In the genomic region with DNA sequence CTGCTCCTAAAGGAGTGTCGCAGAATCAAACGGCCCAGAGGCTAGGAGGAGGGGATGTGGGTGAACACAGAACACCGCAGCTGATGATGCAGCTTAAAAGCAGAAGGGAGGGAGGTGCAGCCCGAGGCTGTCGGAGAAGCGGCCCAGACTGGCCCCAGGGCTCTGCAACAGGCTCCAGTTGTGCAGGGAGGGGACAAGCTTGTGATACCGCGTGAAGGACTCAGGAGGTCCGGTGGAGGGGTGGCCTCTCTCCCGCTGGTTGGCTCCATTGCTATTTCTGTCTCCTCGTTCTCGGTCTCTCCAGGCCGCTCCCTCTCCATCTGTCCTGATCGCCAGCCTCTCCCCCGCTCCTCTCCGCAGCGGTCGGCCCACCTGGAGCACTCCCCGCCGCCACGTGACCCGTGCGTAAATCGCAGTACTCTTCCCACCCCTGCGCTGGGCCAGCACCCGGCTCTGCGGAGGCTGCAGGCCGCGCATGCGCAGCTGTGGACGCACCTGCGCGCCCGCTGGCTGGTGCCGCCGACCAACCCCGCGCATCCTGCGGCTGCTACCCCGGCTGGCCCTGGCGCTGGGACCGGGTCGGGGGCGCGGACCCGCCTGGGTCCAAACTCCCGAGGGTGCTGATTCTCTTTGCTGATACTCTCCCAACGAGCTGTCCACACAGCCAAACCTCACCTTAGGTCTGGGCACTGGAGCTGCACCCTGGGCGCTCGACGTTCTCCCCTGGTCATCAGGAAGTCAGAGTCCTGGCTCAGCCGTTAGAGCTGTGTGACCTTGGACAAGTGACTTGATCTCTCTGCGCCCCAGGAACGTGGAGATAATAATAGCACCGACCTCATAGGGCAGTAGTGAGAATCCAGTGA, we compare ENCODE assay signal across 8 cellular contexts. TPM values are rescaled to one million over a fixed set of nuclear protein-coding genes. Genes with fewer than 3 reads are reported as not detected.
DNase-seq lines count a peak whose midpoint lies in the region; ATAC-seq and TF ChIP-seq lines count a peak whose summit lies in the region.

No MANE protein-coding gene starts in this region.

- H3K9me2 ChIP-seq in hepatocyte (replicated peaks; ENCODE audit: insufficient read depth) = no peaks in the 10 kb centered on the region

- H3K36me3 ChIP-seq in hepatocyte (replicated peaks; ENCODE audit: insufficient read depth, low read depth) = no peaks in the 10 kb centered on the region

- H3K27ac ChIP-seq in hepatocyte = peak overlapping the region; percentile 14

- H3K27ac Mint-ChIP-seq in T-helper 17 cell = peak overlapping the region; percentile 45

- peak overlapping the region; percentile 18 for H3K4me3 ChIP-seq in hepatocyte

- H3K36me3 Mint-ChIP-seq in T-helper 17 cell (ENCODE audit: low read depth) = peaks cover 3% of the 10 kb centered on the region

- H3K4me1 ChIP-seq in hepatocyte (ENCODE audit: insufficient read depth) = peaks cover 22% of the 10 kb centered on the region

- H3K9me3 ChIP-seq in T-helper 17 cell (ENCODE audit: control insufficient read depth, low read length, poor library complexity, severe bottlenecking) (no peaks in the 10 kb centered on the region), hepatocyte (ENCODE audit: low read depth) (no peaks in the 10 kb centered on the region)

- H3K4me1 Mint-ChIP-seq in T-helper 17 cell = peaks cover 28% of the 10 kb centered on the region

- TF ChIP-seq POLR2A in GM18505 (IDR thresholded peaks at IDR 0.05; ENCODE audit: borderline replicate concordance, extremely low read depth, insufficient read depth, insufficient read length) = no peak

- no peaks in the 10 kb centered on the region for H3K79me2 ChIP-seq in hepatocyte

- H2AFZ ChIP-seq in hepatocyte = peak overlapping the region; percentile 44

- TF ChIP-seq CTCF in hepatocyte (IDR thresholded peaks at IDR 0.05; ENCODE audit: poor library complexity) = no peak

- H3K4me2 ChIP-seq in hepatocyte = peak overlapping the region; percentile 92

- H3K27me3 Mint-ChIP-seq in T-helper 17 cell = peaks cover 11% of the 10 kb centered on the region

- no peaks in the 10 kb centered on the region for H4K20me1 ChIP-seq in hepatocyte (ENCODE audit: insufficient read depth, poor library complexity, severe bottlenecking)

- DNase-seq in GF-D8 (lab: John Stamatoyannopoulos, UW) (peak; percentile 21), NCI-H1694 (lab: John Stamatoyannopoulos, UW) (peak; percentile 75), T-helper 17 cell (peak; percentile 67 to 74 (median 73)), anterior cingulate cortex (lab: John Stamatoyannopoulos, UW) (peak in 57 of 58 donors; percentile 35 to 88 (median 73)), hepatocyte (ENCODE audit: low spot score) (peak; percentile 92), renal cortical epithelial cell (ENCODE audit: low read depth) (peak; percentile 23)

- WGBS in hepatocyte (ENCODE audit: low lambda C conversion rate, missing lambda C conversion rate) = 2% methylated on average over 53 of the region's 55 CpGs

- peak; percentile 66 for ATAC-seq in T-helper 17 cell
- no peak for ATAC-seq in GM18505 (IDR thresholded peaks at IDR 0.05; ENCODE audit: unreplicated experiment)
- ATAC-seq in GM18909 (IDR thresholded peaks at IDR 0.05; ENCODE audit: poor library complexity, unreplicated experiment) = no peak

- H3K27me3 ChIP-seq in hepatocyte = peaks cover 16% of the 10 kb centered on the region

- peak overlapping the region; percentile 89 for H3K4me3 Mint-ChIP-seq in T-helper 17 cell

RNA-seq across cellular contexts. Expression of gene STXBP1, which starts 3.7 kb away (rescaled TPM):
- total RNA-seq in T-helper 17 cell (1 to 10 TPM; 6.3 to 8.4 TPM), hepatocyte (10.7 and 27.6 TPM in 2 replicates), renal cortical epithelial cell (10.8 and 37.5 TPM in 2 replicates)
- polyA plus RNA-seq in hepatocyte = 18.0 and 22.6 TPM in 2 replicates

Comparison
In these comparisons a context has a peak if more than half of its experiments do, and no peak if none do; other contexts are left out.
1. DNase-seq: peak in every context shown above with its lines; median percentile 92 in hepatocyte; 75 in NCI-H1694; 73 in T-helper 17 cell; 73 in anterior cingulate cortex; 23 in renal cortical epithelial cell; 21 in GF-D8.